30 cellular contexts compared by ENCODE assay signal in the genomic region with DNA sequence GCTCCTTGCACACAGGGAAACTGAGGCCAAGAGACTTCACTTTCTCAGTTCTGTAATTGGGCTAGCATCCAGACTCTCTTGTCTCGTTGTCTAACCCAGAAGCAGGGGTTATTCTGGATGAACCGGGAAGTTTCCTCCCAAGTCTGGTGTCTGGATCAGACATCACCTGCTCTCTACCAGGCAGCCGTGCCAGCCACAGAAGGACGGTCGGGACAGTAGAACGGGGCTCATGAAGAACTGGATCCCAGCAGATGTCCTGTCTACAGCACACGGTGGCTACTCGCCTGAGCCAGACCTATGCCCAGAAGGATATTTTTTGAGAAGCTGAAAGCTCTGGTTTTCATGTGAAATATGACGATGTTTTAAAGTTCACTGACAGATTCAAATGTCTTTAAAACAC. TPM values are rescaled to one million over a fixed set of nuclear protein-coding genes. Genes with fewer than 3 reads are reported as not detected.
"Had no signal": no experiment of that assay in that cellular context is flagged by ENCODE, and none has a peak within 500 bp of the region (broad histone marks: within the 10 kb centered on the region; RNA-seq: fewer than 3 reads in every experiment).

No MANE protein-coding gene starts in this region.

- H3K9me3 Mint-ChIP-seq: activated CD4-positive, alpha-beta T cell treated with anti-CD3 and anti-CD28 coated beads, Interleukin-2, amount 10 ng/mL, durations not matched to agents 24 days and 14 days; activated T-cell treated with anti-CD3 and anti-CD28 coated beads, Interleukin-2, amount 50 U/mL, for 24 hours; activated T-helper 17 cell treated with anti-CD3 and anti-CD28 coated beads, Interleukin-2, amount 50 U/mL, for 72 hours; T-helper 2 cell treated with Interferon-gamma antibody and Interleukin-4, amounts not matched to agents 5 μg/mL and 100 μg/mL, for 36 hours had no signal

- H3K27me3 Mint-ChIP-seq: activated CD4-positive, alpha-beta memory T cell treated with anti-CD3 and anti-CD28 coated beads, Interleukin-2, amount 10 ng/mL, durations not matched to agents 7 days and 5 days; activated CD4-positive, alpha-beta T cell treated with anti-CD3 and anti-CD28 coated beads, Interleukin-2, amount 10 ng/mL, durations not matched to agents 24 days and 14 days; activated naive CD8-positive, alpha-beta T cell; activated T-helper 17 cell treated with anti-CD3 and anti-CD28 coated beads, Interleukin-2, amount 50 U/mL, for 72 hours had no signal

- ATAC-seq: activated CD4-positive, alpha-beta T cell treated with anti-CD3 and anti-CD28 coated beads for 36 hours; activated T-helper 17 cell treated with anti-CD3 and anti-CD28 coated beads, Interleukin-2, amount 50 U/mL, for 72 hours; T-helper 17 cell had no signal

- H3K27ac Mint-ChIP-seq: activated CD4-positive, alpha-beta memory T cell treated with anti-CD3 and anti-CD28 coated beads, Interleukin-2, amount 10 ng/mL, durations not matched to agents 7 days and 5 days; activated CD4-positive, alpha-beta T cell treated with anti-CD3 and anti-CD28 coated beads for 36 hours; activated CD4-positive, alpha-beta T cell treated with anti-CD3 and anti-CD28 coated beads, Interleukin-2, amount 10 ng/mL, durations not matched to agents 24 days and 14 days; activated naive CD8-positive, alpha-beta T cell; activated T-cell treated with anti-CD3 and anti-CD28 coated beads, Interleukin-2, amount 50 U/mL, for 24 hours; activated T-helper 17 cell treated with anti-CD3 and anti-CD28 coated beads, Interleukin-2, amount 50 U/mL, for 72 hours; T-helper 17 cell; T-helper 2 cell treated with Interferon-gamma antibody and Interleukin-4, amounts not matched to agents 5 μg/mL and 100 μg/mL, for 36 hours had no signal

- H3K27me3 ChIP-seq: brain microvascular endothelial cell had no signal

- DNase-seq: activated CD4-positive, alpha-beta memory T cell treated with anti-CD3 and anti-CD28 coated beads, Interleukin-2, amount 10 ng/mL, durations not matched to agents 7 days and 5 days; activated CD4-positive, alpha-beta T cell treated with anti-CD3 and anti-CD28 coated beads for 36 hours; activated CD4-positive, alpha-beta T cell treated with anti-CD3 and anti-CD28 coated beads, Interleukin-2, amount 10 ng/mL, durations not matched to agents 24 days and 14 days; activated CD4-positive, alpha-beta T cell treated with anti-CD3 and anti-CD28 coated beads, Interleukin-2, amount 50 U/mL, for 4 hours; activated CD4-positive, CD25-positive, alpha-beta regulatory T cell; activated CD4-positive, CD25-positive, alpha-beta regulatory T cell treated with anti-CD3 and anti-CD28 coated beads, Interleukin-2, amount 50 U/mL, for 72 hours; activated CD8-positive, alpha-beta memory T cell treated with anti-CD3 and anti-CD28 coated beads, Interleukin-2, amount 50 U/mL, for 48 hours; activated effector memory CD4-positive, alpha-beta T cell treated with Interleukin-2 at 50 U/mL for 16 hours; activated gamma-delta T cell treated with Interleukin-2 at 50 U/mL for 16 hours; activated naive CD4-positive, alpha-beta T cell treated with anti-CD3 and anti-CD28 coated beads, Interleukin-2, amount 50 U/mL, for 16 hours; activated naive CD4-positive, alpha-beta T cell treated with Interleukin-2 at 50 U/mL for 16 hours; activated T-cell treated with anti-CD3 and anti-CD28 coated beads for 4 hours; activated T-cell treated with anti-CD3 and anti-CD28 coated beads, Interleukin-2, amount 50 U/mL, for 24 hours; amniotic stem cell; anterior cingulate cortex; brain microvascular endothelial cell; caudate nucleus; cortex of kidney; dermis blood vessel endothelial cell; effector CD4-positive, alpha-beta T cell; head of caudate nucleus; T-helper 1 cell; T-helper 17 cell; T1000 had no signal

- H3K4me3 Mint-ChIP-seq: activated CD4-positive, alpha-beta memory T cell treated with anti-CD3 and anti-CD28 coated beads, Interleukin-2, amount 10 ng/mL, durations not matched to agents 7 days and 5 days; activated CD4-positive, alpha-beta T cell treated with anti-CD3 and anti-CD28 coated beads for 36 hours; activated CD4-positive, alpha-beta T cell treated with anti-CD3 and anti-CD28 coated beads, Interleukin-2, amount 10 ng/mL, durations not matched to agents 24 days and 14 days; activated naive CD8-positive, alpha-beta T cell; activated T-cell treated with anti-CD3 and anti-CD28 coated beads, Interleukin-2, amount 50 U/mL, for 24 hours; activated T-helper 17 cell treated with anti-CD3 and anti-CD28 coated beads, Interleukin-2, amount 50 U/mL, for 72 hours; T-helper 17 cell; T-helper 2 cell treated with Interferon-gamma antibody and Interleukin-4, amounts not matched to agents 5 μg/mL and 100 μg/mL, for 36 hours had no signal

- H3K27ac ChIP-seq: brain microvascular endothelial cell, epithelial cell of prostate had no signal

- H3K36me3 Mint-ChIP-seq: activated naive CD8-positive, alpha-beta T cell had no signal

- H3K36me3 ChIP-seq: brain microvascular endothelial cell had no signal

- H3K4me1 Mint-ChIP-seq: activated CD4-positive, alpha-beta memory T cell treated with anti-CD3 and anti-CD28 coated beads, Interleukin-2, amount 10 ng/mL, durations not matched to agents 7 days and 5 days; activated CD4-positive, alpha-beta T cell treated with anti-CD3 and anti-CD28 coated beads for 36 hours; activated CD4-positive, alpha-beta T cell treated with anti-CD3 and anti-CD28 coated beads, Interleukin-2, amount 10 ng/mL, durations not matched to agents 24 days and 14 days; activated T-helper 17 cell treated with anti-CD3 and anti-CD28 coated beads, Interleukin-2, amount 50 U/mL, for 72 hours; T-helper 17 cell had no signal

RNA-seq across cellular contexts. Expression of gene FZD10, which starts 19.1 kb away (rescaled TPM):
- total RNA-seq: activated CD4-positive, alpha-beta memory T cell treated with anti-CD3 and anti-CD28 coated beads, Interleukin-2, amount 10 ng/mL, durations not matched to agents 7 days and 5 days; activated CD4-positive, alpha-beta T cell treated with anti-CD3 and anti-CD28 coated beads for 36 hours; activated CD4-positive, alpha-beta T cell treated with anti-CD3 and anti-CD28 coated beads, Interleukin-2, amount 10 ng/mL, durations not matched to agents 24 days and 14 days; activated T-helper 17 cell treated with anti-CD3 and anti-CD28 coated beads, Interleukin-2, amount 50 U/mL, for 72 hours; astrocyte; endothelial cell of umbilical vein; T-helper 17 cell had no signal
- polyA plus RNA-seq: endothelial cell of umbilical vein had no signal
